Comparison of ENCODE assay signal across 8 cellular contexts in the genomic region with DNA sequence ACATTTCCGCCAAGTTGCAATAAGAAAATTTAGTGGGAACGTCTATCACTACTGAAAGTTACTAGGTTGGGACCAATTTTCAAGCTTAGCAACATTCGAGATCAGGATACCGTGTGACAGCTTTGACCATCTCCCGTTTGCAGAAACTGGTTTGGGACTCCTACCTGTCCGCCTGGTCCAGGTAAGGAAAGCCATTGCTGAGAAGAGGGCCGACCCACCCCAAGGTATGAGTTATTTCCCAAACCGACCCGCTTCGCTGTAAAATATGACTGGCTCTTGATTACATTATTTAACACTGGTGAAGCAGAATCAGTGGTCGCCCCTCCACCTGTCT. TPM values are rescaled to one million over a fixed set of nuclear protein-coding genes. Genes with fewer than 3 reads are reported as not detected.
DNase-seq lines count a peak whose midpoint lies in the region; TF ChIP-seq lines count a peak whose summit lies in the region.

No MANE protein-coding gene starts in this region.

- 0 out of 2 replicates have a peak, but pooled peaks cover 7% of the 10 kb centered on the region for H3K4me1 ChIP-seq in ES-I3 (ENCODE audit: insufficient read depth, low read length)
- peaks cover 18% of the 10 kb centered on the region for H3K4me1 ChIP-seq in OCI-LY3 (ENCODE audit: low read length)
- peaks cover 5% of the 10 kb centered on the region for H3K4me1 ChIP-seq in parathyroid adenoma

- no peaks in the 10 kb centered on the region for H3K36me3 ChIP-seq in ES-I3 (ENCODE audit: insufficient read depth, low read length)
- H3K36me3 ChIP-seq in OCI-LY3 (replicated peaks; ENCODE audit: low read depth, low read length) = no peaks in the 10 kb centered on the region
- H3K36me3 ChIP-seq in parathyroid adenoma (ENCODE audit: control insufficient read depth, insufficient read depth, low read length) = no peaks in the 10 kb centered on the region

- H4K20me1 ChIP-seq in OCI-LY3 (ENCODE audit: insufficient read depth, low read length) = no peaks in the 10 kb centered on the region

- H3K9me3 ChIP-seq in ES-I3 (ENCODE audit: control insufficient read depth, insufficient read depth, low read length) (no peaks in the 10 kb centered on the region), OCI-LY3 (ENCODE audit: insufficient read depth, low read length) (no peaks in the 10 kb centered on the region), parathyroid adenoma (ENCODE audit: control insufficient read depth, low read length) (no peaks in the 10 kb centered on the region)

- peak overlapping the region; percentile 80 for H3K4me2 ChIP-seq in OCI-LY3 (ENCODE audit: low read length)
- peak overlapping the region; percentile 76 for H3K4me2 ChIP-seq in parathyroid adenoma (ENCODE audit: low read length)

- peak overlapping the region; percentile 96; the same call in 1 of the 2 replicates for H3K9ac ChIP-seq in ES-I3 (ENCODE audit: low read depth, low read length)
- peak overlapping the region; percentile 16; the same call in 1 of the 2 replicates for H3K9ac ChIP-seq in OCI-LY3 (ENCODE audit: low read length)
- peak overlapping the region; percentile 16 for H3K9ac ChIP-seq in parathyroid adenoma

- H2AFZ ChIP-seq in OCI-LY3 (ENCODE audit: low read depth, low read length) = 0 out of 2 replicates have a peak overlapping the region, but pooled peaks have one; percentile 3
- H2AFZ ChIP-seq in parathyroid adenoma = peak overlapping the region; percentile 94

- H3K79me2 ChIP-seq in OCI-LY3 (ENCODE audit: low read length) (no peaks in the 10 kb centered on the region), parathyroid adenoma (peaks cover 9% of the 10 kb centered on the region)

- H3K4me3 ChIP-seq in OCI-LY3 (ENCODE audit: low read length) = peak overlapping the region; percentile 81
- peak overlapping the region; percentile 83 for H3K4me3 ChIP-seq in epithelial cell of proximal tubule (ENCODE audit: low read depth, low read length)
- H3K4me3 ChIP-seq in parathyroid adenoma (ENCODE audit: low read depth, low read length) = peak overlapping the region; percentile 93

- H3K27me3 ChIP-seq in OCI-LY3 (ENCODE audit: low read depth, low read length) = no peaks in the 10 kb centered on the region
- H3K27me3 ChIP-seq in parathyroid adenoma (ENCODE audit: control insufficient read depth, insufficient read depth, low read length) = no peaks in the 10 kb centered on the region

- DNase-seq in epithelial cell of proximal tubule (ENCODE audit: low read depth) = no peak
- no peak for DNase-seq in retina
- DNase-seq in NCI-H2029 treated with DMSO at 0.1 percent for 48 hours (lab: John Stamatoyannopoulos, UW) = no peak
- DNase-seq in KG1 (lab: John Stamatoyannopoulos, UW) = no peak
- DNase-seq in anterior cingulate cortex (lab: John Stamatoyannopoulos, UW) = no peak

- H3K27ac ChIP-seq in OCI-LY3 (ENCODE audit: low read length) (no peak overlapping the region), parathyroid adenoma (peak overlapping the region; percentile 97)

- TF ChIP-seq CTCF in OCI-LY3 (IDR thresholded peaks at IDR 0.05; ENCODE audit: low read depth, low read length) (no peak), epithelial cell of proximal tubule (conservative IDR thresholded peaks at IDR 0.05; ENCODE audit: low read depth, low read length) (no peak), parathyroid adenoma (IDR thresholded peaks at IDR 0.05) (no peak)

RNA-seq across cellular contexts. Expression of a gene that starts 0.3 kb away (rescaled TPM):
- not detected in 2 replicates for total RNA-seq in epithelial cell of proximal tubule

RNA-seq across cellular contexts. Expression of a gene that starts 0.3 kb away (rescaled TPM):
- total RNA-seq in epithelial cell of proximal tubule = 11.4 and 16.6 TPM in 2 replicates

RNA-seq across cellular contexts. Expression of a gene that starts 56.0 kb away (rescaled TPM):
- total RNA-seq in epithelial cell of proximal tubule = 12.9 and 15.3 TPM in 2 replicates

Comparison
In these comparisons a context has a peak if more than half of its experiments do, and no peak if none do; other contexts are left out.
1. H3K9ac ChIP-seq: peak in every context shown above with its lines; median percentile 96 in ES-I3; 16 in OCI-LY3; 16 in parathyroid adenoma.